27 cellular contexts compared by ENCODE assay signal in genomic region chr7:141378405-141378804, GRCh38.
"Had no signal": no experiment of that assay in that cellular context is flagged by ENCODE, and none has a peak within 500 bp of the region (broad histone marks: within the 10 kb centered on the region; RNA-seq: fewer than 3 reads in every experiment).

No MANE protein-coding gene starts in this region.

- H3K27ac Mint-ChIP-seq: naive thymus-derived CD4-positive, alpha-beta T cell; natural killer cell; nephron; neural progenitor cell; progenitor cell of endocrine pancreas; stimulated activated effector memory CD8-positive, alpha-beta T cell treated with anti-CD3 and anti-CD28 coated beads, Interleukin-12 subunit alpha, Interleukin-12 subunit beta, amount 100 ng/mL, for 72 hours; stimulated activated naive B cell treated with anti-CD40 and anti-IgM and Interleukin-4, amounts not matched to agents 10 μg/mL and 1 μg/mL and 100 μg/mL, for 72 hours; stimulated activated naive CD8-positive, alpha-beta T cell treated with anti-CD3 and anti-CD28 coated beads, Interleukin-15, Interleukin-2, amounts not matched to agents 100 ng/mL and 50 ng/mL, for 24 hours had no signal

- H3K36me3 ChIP-seq: right lobe of liver, sigmoid colon, stomach, thoracic aorta, thyroid gland, tibial nerve, upper lobe of right lung, uterus had no signal

- H3K4me1 ChIP-seq: neural progenitor cell, psoas muscle, right lobe of liver, sigmoid colon, stomach, tibial nerve, upper lobe of right lung, uterus had no signal

- H3K9me3 Mint-ChIP-seq: natural killer cell; nephron; neural progenitor cell; stimulated activated effector memory CD8-positive, alpha-beta T cell treated with anti-CD3 and anti-CD28 coated beads, Interleukin-12 subunit alpha, Interleukin-12 subunit beta, amount 100 ng/mL, for 72 hours; stimulated activated naive B cell treated with anti-CD40 and anti-IgM and Interleukin-4, amounts not matched to agents 10 μg/mL and 1 μg/mL and 100 μg/mL, for 72 hours; stimulated activated naive CD8-positive, alpha-beta T cell treated with anti-CD3 and anti-CD28 coated beads, Interleukin-15, Interleukin-2, amounts not matched to agents 100 ng/mL and 50 ng/mL, for 24 hours had no signal

- H3K27ac ChIP-seq: neural progenitor cell, parathyroid adenoma, psoas muscle, right lobe of liver, sigmoid colon, stomach, thoracic aorta, thyroid gland, tibial nerve, upper lobe of right lung, uterus had no signal

- H3K27me3 ChIP-seq: neural progenitor cell, right lobe of liver, sigmoid colon, stomach, thyroid gland, tibial nerve, upper lobe of right lung, uterus had no signal

- H3K4me3 Mint-ChIP-seq: naive thymus-derived CD4-positive, alpha-beta T cell; natural killer cell; nephron; neural progenitor cell; stimulated activated effector memory CD8-positive, alpha-beta T cell treated with anti-CD3 and anti-CD28 coated beads, Interleukin-12 subunit alpha, Interleukin-12 subunit beta, amount 100 ng/mL, for 72 hours; stimulated activated naive B cell treated with anti-CD40 and anti-IgM and Interleukin-4, amounts not matched to agents 10 μg/mL and 1 μg/mL and 100 μg/mL, for 72 hours; stimulated activated naive CD8-positive, alpha-beta T cell treated with anti-CD3 and anti-CD28 coated beads, Interleukin-15, Interleukin-2, amounts not matched to agents 100 ng/mL and 50 ng/mL, for 24 hours had no signal

- H3K4me3 ChIP-seq: neural progenitor cell, psoas muscle, right lobe of liver, sigmoid colon, stomach, thoracic aorta, thyroid gland, tibial nerve, upper lobe of right lung, uterus had no signal

- ATAC-seq: naive thymus-derived CD4-positive, alpha-beta T cell; natural killer cell; psoas muscle; right lobe of liver; stimulated activated effector memory CD8-positive, alpha-beta T cell treated with anti-CD3 and anti-CD28 coated beads, Interleukin-12 subunit alpha, Interleukin-12 subunit beta, amount 100 ng/mL, for 72 hours; stimulated activated naive B cell treated with anti-CD40 and anti-IgM and Interleukin-4, amounts not matched to agents 10 μg/mL and 1 μg/mL and 100 μg/mL, for 72 hours; upper lobe of right lung had no signal

- H3K27me3 Mint-ChIP-seq: progenitor cell of endocrine pancreas; stimulated activated naive B cell treated with anti-CD40 and anti-IgM and Interleukin-4, amounts not matched to agents 10 μg/mL and 1 μg/mL and 100 μg/mL, for 72 hours had no signal

- H3K4me1 Mint-ChIP-seq: naive thymus-derived CD4-positive, alpha-beta T cell; natural killer cell; nephron; neural progenitor cell; stimulated activated effector memory CD8-positive, alpha-beta T cell treated with anti-CD3 and anti-CD28 coated beads, Interleukin-12 subunit alpha, Interleukin-12 subunit beta, amount 100 ng/mL, for 72 hours; stimulated activated naive B cell treated with anti-CD40 and anti-IgM and Interleukin-4, amounts not matched to agents 10 μg/mL and 1 μg/mL and 100 μg/mL, for 72 hours had no signal

- DNase-seq: naive thymus-derived CD4-positive, alpha-beta T cell; natural killer cell; occipital lobe; posterior cingulate gyrus; psoas muscle; right lobe of liver; sigmoid colon; small intestine; stimulated activated CD4-positive, alpha-beta T cell treated with anti-CD3 and anti-CD28 coated beads, Interleukin-15, amount 100 ng/mL, for 24 hours; stimulated activated CD4-positive, alpha-beta T cell treated with anti-CD3 and anti-CD28 coated beads, Interleukin-2, amount 100 ng/mL, for 24 hours; stimulated activated CD4-positive, alpha-beta T cell treated with anti-CD3 and anti-CD28 coated beads, Interleukin-2, amount 100 ng/mL, for 48 hours; stimulated activated CD4-positive, alpha-beta T cell treated with anti-CD3 and anti-CD28 coated beads, Interleukin-4, amount 100 ng/mL, for 24 hours; stimulated activated naive B cell treated with anti-CD40 and anti-IgM and Interleukin-4, amounts not matched to agents 10 μg/mL and 1 μg/mL and 100 μg/mL, for 72 hours; stimulated activated naive CD4-positive, alpha-beta T cell treated with Interleukin-2 at 50 U/mL for 16 hours; stomach; thyroid gland; trophoblast cell; upper lobe of right lung; uterus had no signal

- H3K9me3 ChIP-seq: psoas muscle, right lobe of liver, sigmoid colon, thoracic aorta, thyroid gland, upper lobe of right lung had no signal

- H3K36me3 Mint-ChIP-seq: naive thymus-derived CD4-positive, alpha-beta T cell; natural killer cell; neural progenitor cell; stimulated activated effector memory CD8-positive, alpha-beta T cell treated with anti-CD3 and anti-CD28 coated beads, Interleukin-12 subunit alpha, Interleukin-12 subunit beta, amount 100 ng/mL, for 72 hours; stimulated activated naive B cell treated with anti-CD40 and anti-IgM and Interleukin-4, amounts not matched to agents 10 μg/mL and 1 μg/mL and 100 μg/mL, for 72 hours had no signal
